ENCODE assay signal across 2 cellular contexts in genomic region chr5:17279487-17279886, GRCh38.
TF ChIP-seq lines count a peak whose summit lies in the region.

No MANE protein-coding gene starts in this region.

TF ChIP-seq in GM12878, 131 proteins besides CTCF, POLR2A, EP300 and RAD21:
- TF ChIP-seq, protein P1, sequence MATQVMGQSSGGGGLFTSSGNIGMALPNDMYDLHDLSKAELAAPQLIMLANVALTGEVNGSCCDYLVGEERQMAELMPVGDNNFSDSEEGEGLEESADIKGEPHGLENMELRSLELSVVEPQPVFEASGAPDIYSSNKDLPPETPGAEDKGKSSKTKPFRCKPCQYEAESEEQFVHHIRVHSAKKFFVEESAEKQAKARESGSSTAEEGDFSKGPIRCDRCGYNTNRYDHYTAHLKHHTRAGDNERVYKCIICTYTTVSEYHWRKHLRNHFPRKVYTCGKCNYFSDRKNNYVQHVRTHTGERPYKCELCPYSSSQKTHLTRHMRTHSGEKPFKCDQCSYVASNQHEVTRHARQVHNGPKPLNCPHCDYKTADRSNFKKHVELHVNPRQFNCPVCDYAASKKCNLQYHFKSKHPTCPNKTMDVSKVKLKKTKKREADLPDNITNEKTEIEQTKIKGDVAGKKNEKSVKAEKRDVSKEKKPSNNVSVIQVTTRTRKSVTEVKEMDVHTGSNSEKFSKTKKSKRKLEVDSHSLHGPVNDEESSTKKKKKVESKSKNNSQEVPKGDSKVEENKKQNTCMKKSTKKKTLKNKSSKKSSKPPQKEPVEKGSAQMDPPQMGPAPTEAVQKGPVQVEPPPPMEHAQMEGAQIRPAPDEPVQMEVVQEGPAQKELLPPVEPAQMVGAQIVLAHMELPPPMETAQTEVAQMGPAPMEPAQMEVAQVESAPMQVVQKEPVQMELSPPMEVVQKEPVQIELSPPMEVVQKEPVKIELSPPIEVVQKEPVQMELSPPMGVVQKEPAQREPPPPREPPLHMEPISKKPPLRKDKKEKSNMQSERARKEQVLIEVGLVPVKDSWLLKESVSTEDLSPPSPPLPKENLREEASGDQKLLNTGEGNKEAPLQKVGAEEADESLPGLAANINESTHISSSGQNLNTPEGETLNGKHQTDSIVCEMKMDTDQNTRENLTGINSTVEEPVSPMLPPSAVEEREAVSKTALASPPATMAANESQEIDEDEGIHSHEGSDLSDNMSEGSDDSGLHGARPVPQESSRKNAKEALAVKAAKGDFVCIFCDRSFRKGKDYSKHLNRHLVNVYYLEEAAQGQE (IDR thresholded peaks at IDR 0.05; ENCODE audit: low read depth, low read length) = no peak
- 0 out of 2 replicates have a peak, but pooled peaks have one; percentile 36 for TF ChIP-seq MTA3 (IDR thresholded peaks at IDR 0.05; ENCODE audit: borderline replicate concordance, low read length)

TF ChIP-seq in HepG2, 621 proteins besides CTCF, POLR2A, EP300 and RAD21:
- TF ChIP-seq ZNF619 (CRISPR knock-in tag; IDR thresholded peaks at IDR 0.05) = no peak
- no peak for TF ChIP-seq RNF2 (conservative IDR thresholded peaks at IDR 0.05; ENCODE audit: low read depth)
- no peak for TF ChIP-seq TOPORS (CRISPR knock-in tag; IDR thresholded peaks at IDR 0.05)
- TF ChIP-seq ZNF841 (CRISPR knock-in tag; IDR thresholded peaks at IDR 0.05; ENCODE audit: borderline replicate concordance) = no peak
